7 cellular contexts compared by ENCODE assay signal in genomic region chrX:14030248-14030592, GRCh38. TPM values are rescaled to one million over a fixed set of nuclear protein-coding genes. Genes with fewer than 3 reads are reported as not detected.
A peak's percentile ranks its signal among the peaks of the same experiment; 100 is the strongest.
DNase-seq lines count a peak whose midpoint lies in the region; ATAC-seq, FAIRE-seq and TF ChIP-seq lines count a peak whose summit lies in the region.

No MANE protein-coding gene starts in this region.

- H3K9me1 ChIP-seq in keratinocyte (ENCODE audit: control insufficient read depth, extremely low read depth, insufficient read depth, low read length): peaks cover 3% of the 10 kb centered on the region

- peaks cover 3% of the 10 kb centered on the region for H3K79me2 ChIP-seq in keratinocyte (ENCODE audit: control insufficient read depth, insufficient read depth, low read length)

- no peaks in the 10 kb centered on the region for H3K9me3 ChIP-seq in HUES64 (ENCODE audit: insufficient read depth, low read depth, low read length)
- H3K9me3 ChIP-seq in keratinocyte (ENCODE audit: control insufficient read depth, low read depth, low read length): no peaks in the 10 kb centered on the region

- H3K4me3 ChIP-seq in HUES64 (ENCODE audit: low read length) (peak overlapping the region; percentile 78), keratinocyte (ENCODE audit: control insufficient read depth in 2 of 3, extremely low read depth in 1 of 3, insufficient read depth in 2 of 3, low read depth in 1 of 3, low read length in 3 of 3) (peak overlapping the region; percentile 60 to 85 (median 83))

- H3K27me3 ChIP-seq in HUES64 (ENCODE audit: insufficient read depth, low read length): no peaks in the 10 kb centered on the region
- no peaks in the 10 kb centered on the region for H3K27me3 ChIP-seq in keratinocyte (ENCODE audit: control insufficient read depth, extremely low read depth, insufficient read depth, low read length)

- H4K20me1 ChIP-seq in keratinocyte (ENCODE audit: control insufficient read depth, extremely low read depth, insufficient read depth, low read length): no peaks in the 10 kb centered on the region

- H3K9ac ChIP-seq in HUES64 (ENCODE audit: low read depth, low read length): peak overlapping the region; percentile 84
- peak overlapping the region; percentile 91 for H3K9ac ChIP-seq in keratinocyte (ENCODE audit: control insufficient read depth, extremely low read depth, insufficient read depth, low read length)

- H3K4me1 ChIP-seq in HUES64 (ENCODE audit: insufficient read depth, low read length) (peaks cover 37% of the 10 kb centered on the region), keratinocyte (ENCODE audit: control insufficient read depth, extremely low read depth, insufficient read depth, low read length) (peaks cover 28% of the 10 kb centered on the region)

- WGBS in HUES64: 49% methylated on average over 4 of the region's 4 CpGs

- H3K4me2 ChIP-seq in keratinocyte (ENCODE audit: control insufficient read depth, extremely low read depth, insufficient read depth, low read depth, low read length): peak overlapping the region; percentile 95

- peak overlapping the region; percentile 93 for H3K27ac ChIP-seq in HUES64 (ENCODE audit: low read depth, low read length)
- H3K27ac ChIP-seq in keratinocyte (ENCODE audit: control insufficient read depth, insufficient read depth, low read length): peak overlapping the region; percentile 91

- peak overlapping the region; percentile 77 for H2AFZ ChIP-seq in keratinocyte (ENCODE audit: control insufficient read depth, low read length)

- DNase-seq in amniotic epithelial cell (ENCODE audit: low read depth) (peak; percentile 41), keratinocyte (ENCODE audit: low read depth, low spot score) (no peak), superior temporal gyrus (ENCODE audit: extremely low spot score) (peak; percentile 18), SIG-M5 (lab: John Stamatoyannopoulos, UW) (no peak), NCI-H1694 (lab: John Stamatoyannopoulos, UW) (no peak)

- peak; percentile 21 for ATAC-seq in GM18867 (IDR thresholded peaks at IDR 0.05; ENCODE audit: unreplicated experiment)

- dilution Hi-C loops in keratinocyte (cut with MboI; ENCODE audit: extremely low pct_ligation_motif_present, low sequenced_read_pairs): no loop called here

- no peak for TF ChIP-seq CTCF in keratinocyte (optimal IDR thresholded peaks at IDR 0.05 in 1 of 3, IDR thresholded peaks at IDR 0.05 in 1 of 3, conservative IDR thresholded peaks at IDR 0.05 in 1 of 3; ENCODE audit: extremely low read depth in 1 of 3, insufficient read depth in 2 of 3, low read length in 3 of 3)

- H3K36me3 ChIP-seq in HUES64 (ENCODE audit: insufficient read depth, low read length) (no peaks in the 10 kb centered on the region), keratinocyte (ENCODE audit: control insufficient read depth in 2 of 2, extremely low read depth in 1 of 2, insufficient read depth in 2 of 2, low read length in 2 of 2) (no peaks in the 10 kb centered on the region)

- no peak for FAIRE-seq in keratinocyte (lab: Jason Lieb, UNC)

RNA-seq across cellular contexts. Expression of gene GEMIN8, which starts 0.5 kb away (rescaled TPM):
- polyA plus RNA-seq in HUES64 (2013, experiment 1 of 2): 16.6 TPM
- 19.8 TPM for polyA plus RNA-seq in HUES64 (2013, experiment 2 of 2)
- 36.4 to 38.8 TPM (median 37.9 TPM) in 3 replicates for polyA plus RNA-seq in keratinocyte
- 36.3 TPM for polyA plus RNA-seq in keratinocyte (2011; ENCODE audit: low read depth)
- 30.2 and 39.9 TPM in 2 replicates for polyA plus RNA-seq in keratinocyte (2011; cell fraction: cytosol; rRNA removed)
- 40.4 and 46.5 TPM in 2 replicates for polyA plus RNA-seq in keratinocyte (2011; cell fraction: nucleus; rRNA removed)
- polyA plus RNA-seq in keratinocyte (2012; ENCODE audit: low replicate concordance): 20.5 and 23.9 TPM in 2 replicates
- polyA minus RNA-seq in keratinocyte: 25.3 to 40.8 TPM (median 35.4 TPM) in 3 replicates
- 18.6 TPM for polyA minus RNA-seq in keratinocyte (2011; cell fraction: cytosol; rRNA and poly(A)+ RNA removed)
- polyA minus RNA-seq in keratinocyte (2011; cell fraction: nucleus; rRNA and poly(A)+ RNA removed): 10.6 and 15.8 TPM in 2 replicates

Comparison
In these comparisons a context has a peak if more than half of its experiments do, and no peak if none do; other contexts are left out.
1. DNase-seq: peak in amniotic epithelial cell (single experiment) and superior temporal gyrus (single experiment); none in keratinocyte (single experiment), SIG-M5 (single experiment) and NCI-H1694 (single experiment).